9 cellular contexts compared by ENCODE assay signal in the genomic region with DNA sequence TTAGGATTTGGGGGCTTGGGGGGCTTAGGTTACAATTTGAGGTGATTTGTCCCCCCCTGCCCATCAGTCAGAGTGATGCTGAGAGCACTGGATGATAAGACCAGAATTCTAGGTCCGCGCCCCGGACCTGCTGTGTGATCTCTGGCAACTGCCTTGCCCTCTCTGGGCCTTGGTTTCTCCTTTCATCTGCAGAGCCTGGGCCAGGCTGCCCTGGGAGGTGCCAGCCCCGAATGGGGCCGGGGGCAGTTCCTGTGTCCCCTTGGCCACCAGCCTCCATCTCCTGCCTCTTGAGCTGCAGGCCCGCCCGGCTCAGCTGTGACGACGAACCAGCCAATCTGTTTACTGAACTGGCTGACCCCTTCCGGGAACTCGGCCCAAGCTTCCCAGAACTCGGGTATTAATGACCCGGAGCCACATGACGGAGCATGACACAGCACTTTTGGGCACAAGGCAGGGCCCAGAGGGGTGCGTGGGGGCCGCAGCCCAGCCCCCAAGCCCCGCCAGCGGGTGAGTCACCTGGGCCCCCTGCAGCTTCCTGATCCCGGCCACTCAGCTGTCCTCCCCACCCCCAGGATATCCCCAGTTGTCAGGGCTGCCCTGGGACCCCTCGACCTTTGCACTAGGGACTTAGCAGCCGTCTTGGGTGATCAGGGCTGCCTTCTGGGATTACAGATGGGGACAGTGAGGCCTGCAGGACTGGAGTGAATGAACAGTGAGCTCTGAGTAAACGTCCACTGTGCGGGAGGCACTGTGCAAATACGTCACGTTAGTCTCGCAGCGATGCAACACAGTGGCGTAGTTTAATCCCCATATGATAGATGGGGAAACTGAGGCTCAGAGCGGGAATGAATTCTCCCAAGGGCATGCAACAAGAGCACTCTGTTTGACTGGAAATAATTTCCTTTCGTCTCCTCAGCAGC.
DNase-seq lines count a peak whose midpoint lies in the region; ATAC-seq and TF ChIP-seq lines count a peak whose summit lies in the region.
"Had no signal": no experiment of that assay in that cellular context is flagged by ENCODE, and none has a peak within 500 bp of the region (broad histone marks: within the 10 kb centered on the region; RNA-seq: fewer than 3 reads in every experiment).

No MANE protein-coding gene starts in this region.

- TF ChIP-seq CTCF in epithelial cell of proximal tubule (conservative IDR thresholded peaks at IDR 0.05; ENCODE audit: low read depth, low read length) (no peak), testis (IDR thresholded peaks at IDR 0.05) (no peak)

- H3K9me3 ChIP-seq in SJSA1 (replicated peaks) (no peaks in the 10 kb centered on the region), testis (no peaks in the 10 kb centered on the region)

- ATAC-seq in GM18498 (IDR thresholded peaks at IDR 0.05; ENCODE audit: unreplicated experiment): no peak
- ATAC-seq in GM19351 (IDR thresholded peaks at IDR 0.05; ENCODE audit: unreplicated experiment): no peak
- ATAC-seq: T-cell had no signal

- no peaks in the 10 kb centered on the region for H3K27me3 ChIP-seq in SJSA1 (replicated peaks)
- no peaks in the 10 kb centered on the region for H3K27me3 ChIP-seq in testis

- H3K27ac ChIP-seq in SJSA1 (peak overlapping the region; percentile 76), testis (peak overlapping the region; percentile 58 to 80)

- no peak for TF ChIP-seq POLR2A in testis (IDR thresholded peaks at IDR 0.05)

- 55% methylated on average over 21 to 29 of the region's 30 CpGs for WGBS in testis, 2 donors

- H3K4me1 ChIP-seq in SJSA1 (replicated peaks): peaks cover 23% of the 10 kb centered on the region
- peaks cover 19% of the 10 kb centered on the region for H3K4me1 ChIP-seq in testis

- no peaks in the 10 kb centered on the region for H3K36me3 ChIP-seq in SJSA1
- H3K36me3 ChIP-seq in testis (ENCODE audit: low read depth, missing control alignments): no peaks in the 10 kb centered on the region

- intact Hi-C loops in testis (cut with DNase I; ENCODE audit: low total_unique reads): no loop called here

- H3K4me3 ChIP-seq in SJSA1: no peak overlapping the region
- no peak overlapping the region for H3K4me3 ChIP-seq in epithelial cell of proximal tubule (ENCODE audit: low read depth, low read length)
- H3K4me3 ChIP-seq in testis: no peak overlapping the region

- peak; percentile 33 for DNase-seq in DMS153 (lab: John Stamatoyannopoulos, UW)
- no peak for DNase-seq in DMS153 treated with DMSO at 0.1 percent for 48 hours (lab: John Stamatoyannopoulos, UW; ENCODE audit: unreplicated experiment)
- DNase-seq in SJSA1 (ENCODE audit: low read depth in 1 of 2, low spot score in 2 of 2): peak; percentile 78 to 94
- peak; percentile 66 for DNase-seq in epithelial cell of proximal tubule (ENCODE audit: low read depth)
- peak; percentile 95 for DNase-seq in mucosa of gallbladder (ENCODE audit: low spot score)
- peak; percentile 91 for DNase-seq in testis
